ENCODE assay signal across 9 cellular contexts in the genomic region with DNA sequence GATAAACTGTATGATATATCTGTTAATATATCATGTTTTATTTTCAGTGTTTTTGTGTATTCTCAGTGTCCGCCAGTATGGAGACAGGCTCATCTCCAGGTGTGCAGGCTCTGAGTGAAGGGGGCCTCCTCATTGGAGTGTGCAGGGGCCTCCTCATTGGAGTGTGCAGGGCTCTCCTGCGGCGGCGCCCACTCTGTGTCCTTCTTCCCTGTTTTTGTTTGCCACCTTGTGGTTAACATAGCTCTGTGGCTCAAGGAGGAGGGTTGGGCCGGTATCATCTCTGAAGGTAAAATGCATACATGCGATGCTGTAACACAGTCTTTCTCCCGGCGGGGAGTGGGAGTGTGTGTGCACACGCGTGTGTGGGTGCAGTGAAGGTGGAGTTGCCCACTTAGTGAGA.
DNase-seq lines count a peak whose midpoint lies in the region; ATAC-seq and TF ChIP-seq lines count a peak whose summit lies in the region.
"Had no signal": no experiment of that assay in that cellular context is flagged by ENCODE, and none has a peak within 500 bp of the region (broad histone marks: within the 10 kb centered on the region; RNA-seq: fewer than 3 reads in every experiment).

No MANE protein-coding gene starts in this region.

- H3K9me3 ChIP-seq in ES-I3 (ENCODE audit: control insufficient read depth, insufficient read depth, low read length) (no peaks in the 10 kb centered on the region), OCI-LY3 (ENCODE audit: insufficient read depth, low read length) (no peaks in the 10 kb centered on the region), left ventricle myocardium inferior (replicated peaks) (no peaks in the 10 kb centered on the region), HAP-1 (no peaks in the 10 kb centered on the region)

- no peaks in the 10 kb centered on the region for H3K9me3 Mint-ChIP-seq in osteocyte (ENCODE audit: unreplicated experiment)
- no peaks in the 10 kb centered on the region for H3K9me3 Mint-ChIP-seq in activated CD8-positive, alpha-beta memory T cell treated with anti-CD3 and anti-CD28 coated beads, Interleukin-2, amount 10 ng/mL, durations not matched to agents 7 days and 5 days (ENCODE audit: low read depth)
- no peaks in the 10 kb centered on the region for H3K9me3 Mint-ChIP-seq in activated naive CD8-positive, alpha-beta T cell treated with anti-CD3 and anti-CD28 coated beads for 36 hours

- peak overlapping the region; percentile 71 for H3K4me2 ChIP-seq in OCI-LY3 (ENCODE audit: low read length)

- H3K4me1 ChIP-seq in ES-I3 (ENCODE audit: insufficient read depth, low read length) = peaks cover 31% of the 10 kb centered on the region
- H3K4me1 ChIP-seq in OCI-LY3 (ENCODE audit: low read length) = peaks cover 33% of the 10 kb centered on the region
- peaks cover 36% of the 10 kb centered on the region for H3K4me1 ChIP-seq in left ventricle myocardium inferior
- H3K4me1 ChIP-seq in HAP-1 = no peaks in the 10 kb centered on the region

- H3K27ac ChIP-seq in OCI-LY3 (ENCODE audit: low read length) (no peak overlapping the region), left ventricle myocardium inferior (replicated peaks) (peak overlapping the region; percentile 64)

- peak; percentile 34 for TF ChIP-seq CTCF in OCI-LY3 (IDR thresholded peaks at IDR 0.05; ENCODE audit: low read depth, low read length)
- TF ChIP-seq CTCF in left ventricle myocardium inferior (IDR thresholded peaks at IDR 0.05; ENCODE audit: borderline replicate concordance) = no peak
- TF ChIP-seq CTCF in osteocyte (IDR thresholded peaks at IDR 0.05) = peak; percentile 15

- no peaks in the 10 kb centered on the region for H3K36me3 Mint-ChIP-seq in osteocyte (ENCODE audit: unreplicated experiment)
- no peaks in the 10 kb centered on the region for H3K36me3 Mint-ChIP-seq in activated CD8-positive, alpha-beta memory T cell treated with anti-CD3 and anti-CD28 coated beads, Interleukin-2, amount 10 ng/mL, durations not matched to agents 7 days and 5 days
- peaks cover 7% of the 10 kb centered on the region for H3K36me3 Mint-ChIP-seq in activated naive CD8-positive, alpha-beta T cell treated with anti-CD3 and anti-CD28 coated beads for 36 hours

- H3K4me1 Mint-ChIP-seq in osteocyte (ENCODE audit: unreplicated experiment) = peaks cover 54% of the 10 kb centered on the region
- H3K4me1 Mint-ChIP-seq in activated CD8-positive, alpha-beta memory T cell treated with anti-CD3 and anti-CD28 coated beads, Interleukin-2, amount 10 ng/mL, durations not matched to agents 7 days and 5 days = peaks cover 2% of the 10 kb centered on the region
- peaks cover 50% of the 10 kb centered on the region for H3K4me1 Mint-ChIP-seq in activated naive CD8-positive, alpha-beta T cell treated with anti-CD3 and anti-CD28 coated beads for 36 hours

- no peak overlapping the region for H2AFZ ChIP-seq in OCI-LY3 (ENCODE audit: low read depth, low read length)

- no peaks in the 10 kb centered on the region for H3K27me3 ChIP-seq in OCI-LY3 (ENCODE audit: low read depth, low read length)
- H3K27me3 ChIP-seq in left ventricle myocardium inferior (ENCODE audit: low read depth) = no peaks in the 10 kb centered on the region
- no peaks in the 10 kb centered on the region for H3K27me3 ChIP-seq in HAP-1 (ENCODE audit: low read depth)

- no peaks in the 10 kb centered on the region for H3K36me3 ChIP-seq in ES-I3 (ENCODE audit: insufficient read depth, low read length)
- no peaks in the 10 kb centered on the region for H3K36me3 ChIP-seq in OCI-LY3 (replicated peaks; ENCODE audit: low read depth, low read length)
- no peaks in the 10 kb centered on the region for H3K36me3 ChIP-seq in left ventricle myocardium inferior
- H3K36me3 ChIP-seq in HAP-1 (replicated peaks) = no peaks in the 10 kb centered on the region

- no peak overlapping the region for H3K4me3 Mint-ChIP-seq in osteocyte (ENCODE audit: unreplicated experiment)
- no peak overlapping the region for H3K4me3 Mint-ChIP-seq in activated CD8-positive, alpha-beta memory T cell treated with anti-CD3 and anti-CD28 coated beads, Interleukin-2, amount 10 ng/mL, durations not matched to agents 7 days and 5 days
- no peak overlapping the region for H3K4me3 Mint-ChIP-seq in activated naive CD8-positive, alpha-beta T cell treated with anti-CD3 and anti-CD28 coated beads for 36 hours

- in situ Hi-C loops in HAP-1 (cut with MboI; ENCODE audit: low sequenced_read_pairs) = no loop called here

- H3K27ac Mint-ChIP-seq in osteocyte (ENCODE audit: unreplicated experiment) = peak overlapping the region; percentile 93
- H3K27ac Mint-ChIP-seq in activated CD8-positive, alpha-beta memory T cell treated with anti-CD3 and anti-CD28 coated beads, Interleukin-2, amount 10 ng/mL, durations not matched to agents 7 days and 5 days = no peak overlapping the region
- no peak overlapping the region for H3K27ac Mint-ChIP-seq in activated naive CD8-positive, alpha-beta T cell treated with anti-CD3 and anti-CD28 coated beads for 36 hours

- intact Hi-C loops in left ventricle myocardium inferior (cut with micrococcal nuclease) = no loop called here

- DNase-seq in left ventricle myocardium inferior = no peak
- DNase-seq in osteocyte (ENCODE audit: extremely low spot score, unreplicated experiment) = no peak
- no peak for DNase-seq in MV-4-11 (lab: John Stamatoyannopoulos, UW)
- DNase-seq in HAP-1 (ENCODE audit: low spot score in 2 of 2) = no peak
- no peak for DNase-seq in activated CD8-positive, alpha-beta memory T cell treated with anti-CD3 and anti-CD28 coated beads, Interleukin-2, amount 10 ng/mL, durations not matched to agents 7 days and 5 days
- DNase-seq in activated naive CD8-positive, alpha-beta T cell treated with anti-CD3 and anti-CD28 coated beads for 36 hours = no peak
- DNase-seq: NCI-H226 had no signal

- peak overlapping the region; percentile 36; the same call in 1 of the 2 replicates for H3K4me3 ChIP-seq in OCI-LY3 (ENCODE audit: low read length)
- no peak overlapping the region for H3K4me3 ChIP-seq in left ventricle myocardium inferior
- no peak overlapping the region for H3K4me3 ChIP-seq in HAP-1

- H4K20me1 ChIP-seq in OCI-LY3 (ENCODE audit: insufficient read depth, low read length) = no peaks in the 10 kb centered on the region

- no peaks in the 10 kb centered on the region for H3K27me3 Mint-ChIP-seq in osteocyte (ENCODE audit: unreplicated experiment)
- no peaks in the 10 kb centered on the region for H3K27me3 Mint-ChIP-seq in activated CD8-positive, alpha-beta memory T cell treated with anti-CD3 and anti-CD28 coated beads, Interleukin-2, amount 10 ng/mL, durations not matched to agents 7 days and 5 days
- H3K27me3 Mint-ChIP-seq in activated naive CD8-positive, alpha-beta T cell treated with anti-CD3 and anti-CD28 coated beads for 36 hours = no peaks in the 10 kb centered on the region

- no peaks in the 10 kb centered on the region for H3K79me2 ChIP-seq in OCI-LY3 (ENCODE audit: low read length)

- ATAC-seq in activated CD8-positive, alpha-beta memory T cell treated with anti-CD3 and anti-CD28 coated beads, Interleukin-2, amount 10 ng/mL, durations not matched to agents 7 days and 5 days = no peak

- H3K9ac ChIP-seq in ES-I3 (ENCODE audit: low read depth, low read length) = peak overlapping the region; percentile 61
- peak overlapping the region; percentile 11; the same call in 1 of the 2 replicates for H3K9ac ChIP-seq in OCI-LY3 (ENCODE audit: low read length)

- CTCF ChIA-PET in activated CD8-positive, alpha-beta memory T cell treated with anti-CD3 and anti-CD28 coated beads, Interleukin-2, amount 10 ng/mL, durations not matched to agents 7 days and 5 days (lab: Charles Lee) = no interaction called here
